ENCODE assay signal across 21 cellular contexts in genomic region chr11:2134022-2135010, GRCh38. TPM values are rescaled to one million over a fixed set of nuclear protein-coding genes. Genes with fewer than 3 reads are reported as not detected.
"Had no signal": no experiment of that assay in that cellular context is flagged by ENCODE, and none has a peak within 500 bp of the region (broad histone marks: within the 10 kb centered on the region; RNA-seq: fewer than 3 reads in every experiment).

No MANE protein-coding gene starts in this region.

- H3K36me3 ChIP-seq: gastrocnemius medialis, right atrium auricular region, spleen, suprapubic skin had no signal

- H3K9me3 ChIP-seq: gastrocnemius medialis, heart right ventricle, right atrium auricular region, spleen, suprapubic skin had no signal

- H3K4me3 ChIP-seq: gastrocnemius medialis, right atrium auricular region, spleen, suprapubic skin had no signal

- H3K9me3 Mint-ChIP-seq: activated naive CD8-positive, alpha-beta T cell treated with anti-CD3 and anti-CD28 coated beads, Interleukin-2, amount 50 U/mL, for 24 hours; endodermal cell had no signal

- H3K27ac ChIP-seq: gastrocnemius medialis, heart right ventricle, right atrium auricular region, spleen, suprapubic skin had no signal

- H3K27ac Mint-ChIP-seq: activated B cell treated with CpG ODN at 0.5 μM for 24 hours; activated CD4-positive, alpha-beta T cell treated with anti-CD3 and anti-CD28 coated beads, Interleukin-2, amount 10 ng/mL, durations not matched to agents 24 days and 14 days; activated naive CD8-positive, alpha-beta T cell treated with anti-CD3 and anti-CD28 coated beads, Interleukin-2, amount 50 U/mL, for 24 hours; endodermal cell; naive thymus-derived CD4-positive, alpha-beta T cell; stimulated activated naive CD8-positive, alpha-beta T cell treated with anti-CD3 and anti-CD28 coated beads, Interleukin-15, Interleukin-2, amounts not matched to agents 100 ng/mL and 50 ng/mL, for 24 hours; T-helper 2 cell treated with Interferon-gamma antibody and Interleukin-4, amounts not matched to agents 5 μg/mL and 100 μg/mL, for 36 hours had no signal

- H3K4me3 Mint-ChIP-seq: activated B cell treated with CpG ODN at 0.5 μM for 24 hours; activated CD4-positive, alpha-beta T cell treated with anti-CD3 and anti-CD28 coated beads, Interleukin-2, amount 10 ng/mL, durations not matched to agents 24 days and 14 days; activated naive CD8-positive, alpha-beta T cell treated with anti-CD3 and anti-CD28 coated beads, Interleukin-2, amount 50 U/mL, for 24 hours; endodermal cell; stimulated activated naive CD8-positive, alpha-beta T cell treated with anti-CD3 and anti-CD28 coated beads, Interleukin-15, Interleukin-2, amounts not matched to agents 100 ng/mL and 50 ng/mL, for 24 hours; T-helper 2 cell treated with Interferon-gamma antibody and Interleukin-4, amounts not matched to agents 5 μg/mL and 100 μg/mL, for 36 hours had no signal

- FAIRE-seq: astrocyte, bronchial epithelial cell had no signal

- DNase-seq: activated B cell treated with CpG ODN at 0.5 μM for 24 hours; activated CD4-positive, alpha-beta T cell treated with anti-CD3 and anti-CD28 coated beads, Interleukin-2, amount 10 ng/mL, durations not matched to agents 24 days and 14 days; activated naive CD4-positive, alpha-beta T cell treated with Interleukin-2 at 50 U/mL for 16 hours; activated naive CD8-positive, alpha-beta T cell treated with anti-CD3 and anti-CD28 coated beads, Interleukin-2, amount 50 U/mL, for 24 hours; endodermal cell; gastrocnemius medialis; left colon; mammary epithelial cell; naive thymus-derived CD4-positive, alpha-beta T cell; spleen; trophoblast cell had no signal

- H3K4me1 Mint-ChIP-seq: activated CD4-positive, alpha-beta T cell treated with anti-CD3 and anti-CD28 coated beads, Interleukin-2, amount 10 ng/mL, durations not matched to agents 24 days and 14 days; endodermal cell had no signal

- ATAC-seq: activated naive CD8-positive, alpha-beta T cell treated with anti-CD3 and anti-CD28 coated beads, Interleukin-2, amount 50 U/mL, for 24 hours; gastrocnemius medialis; heart right ventricle; left colon; naive thymus-derived CD4-positive, alpha-beta T cell had no signal

RNA-seq across cellular contexts. Expression of gene IGF2, which starts 4.9 kb away (rescaled TPM):
- total RNA-seq: activated B cell treated with CpG ODN at 0.5 μM for 24 hours, mononuclear cell had no signal
- polyA plus RNA-seq: naive thymus-derived CD4-positive, alpha-beta T cell had no signal

RNA-seq across cellular contexts. Expression of gene INS, which starts 26.7 kb away (rescaled TPM):
- total RNA-seq: activated B cell treated with CpG ODN at 0.5 μM for 24 hours; activated CD4-positive, alpha-beta T cell treated with anti-CD3 and anti-CD28 coated beads, Interleukin-2, amount 10 ng/mL, durations not matched to agents 24 days and 14 days; astrocyte; bronchial epithelial cell; dermis microvascular lymphatic vessel endothelial cell; endodermal cell; epithelial cell of proximal tubule; gastrocnemius medialis; mammary epithelial cell; mononuclear cell; naive thymus-derived CD4-positive, alpha-beta T cell; right atrium auricular region; suprapubic skin had no signal
- polyA plus RNA-seq: mammary epithelial cell; naive thymus-derived CD4-positive, alpha-beta T cell had no signal

RNA-seq across cellular contexts. Expression of gene TH, which starts 37.3 kb away (rescaled TPM):
- total RNA-seq: activated B cell treated with CpG ODN at 0.5 μM for 24 hours; activated CD4-positive, alpha-beta T cell treated with anti-CD3 and anti-CD28 coated beads, Interleukin-2, amount 10 ng/mL, durations not matched to agents 24 days and 14 days; astrocyte; endodermal cell; gastrocnemius medialis; heart right ventricle; left colon; mononuclear cell; naive thymus-derived CD4-positive, alpha-beta T cell; right atrium auricular region had no signal
- polyA plus RNA-seq: naive thymus-derived CD4-positive, alpha-beta T cell had no signal
